ENCODE assay signal across 22 cellular contexts in the genomic region with DNA sequence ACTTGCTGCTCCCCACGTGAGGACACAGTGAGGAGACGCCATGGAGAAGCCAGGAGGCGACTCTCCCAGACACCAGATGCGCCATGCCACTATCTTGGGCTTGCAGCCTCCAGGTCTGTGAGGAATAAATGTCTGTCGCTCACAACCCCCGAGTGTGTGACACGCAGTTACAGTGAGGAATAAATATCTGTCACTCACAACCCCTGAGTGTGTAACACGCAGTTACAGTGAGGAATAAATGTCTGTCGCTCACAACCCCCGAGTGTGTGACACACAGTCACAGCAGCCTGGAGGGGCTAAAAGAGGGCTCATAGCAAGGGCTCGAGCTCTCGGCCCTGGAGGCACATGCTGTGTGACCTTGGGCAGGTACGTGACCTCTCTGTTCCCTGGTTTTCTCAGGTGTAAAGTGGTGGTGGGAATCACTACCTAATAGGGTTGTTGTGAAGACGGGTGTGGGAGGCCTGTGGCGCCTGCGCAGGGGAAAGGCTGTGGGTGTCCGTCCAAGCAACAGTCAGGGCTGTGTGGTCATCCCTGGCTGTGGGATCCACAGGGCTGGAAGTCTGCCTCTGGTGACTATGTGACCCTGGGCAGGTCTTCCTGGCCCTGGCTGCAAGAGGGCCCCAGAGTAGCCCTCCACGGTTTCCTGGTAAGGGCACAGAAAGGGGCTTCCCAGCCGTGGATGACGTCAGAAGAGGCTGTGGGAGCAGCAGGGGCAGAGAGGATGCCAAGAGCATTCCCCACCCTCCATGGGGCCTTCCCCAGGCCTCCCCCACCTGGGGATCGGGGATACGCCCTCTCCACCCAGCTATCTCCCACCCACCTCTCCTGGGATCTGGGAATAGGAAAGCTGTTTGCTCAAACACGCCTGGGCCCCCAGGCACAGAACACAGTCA.
DNase-seq lines count a peak whose midpoint lies in the region; FAIRE-seq and TF ChIP-seq lines count a peak whose summit lies in the region.
"Had no signal": no experiment of that assay in that cellular context is flagged by ENCODE, and none has a peak within 500 bp of the region (broad histone marks: within the 10 kb centered on the region; RNA-seq: fewer than 3 reads in every experiment).

No MANE protein-coding gene starts in this region.

- H2BK12ac ChIP-seq in H1 (ENCODE audit: low read depth, low read length) (no peak overlapping the region), neuronal stem cell (ENCODE audit: low read length) (no peak overlapping the region)

- H3K27ac ChIP-seq in Karpas-422 (ENCODE audit: low read length) (no peak overlapping the region), H1 (ENCODE audit: low read depth, low read length) (no peak overlapping the region), neuronal stem cell (replicated peaks; ENCODE audit: low read length) (no peak overlapping the region)
- H3K27ac ChIP-seq: HL-60 had no signal

- H3K18ac ChIP-seq in H1 (ENCODE audit: extremely low read depth, low read length): no peak overlapping the region
- H3K18ac ChIP-seq in neuronal stem cell (ENCODE audit: low read length): peak overlapping the region; percentile 64

- no peak for TF ChIP-seq EP300 in H1 (IDR thresholded peaks at IDR 0.05; ENCODE audit: borderline replicate concordance in 1 of 2, low read depth in 2 of 2, low read length in 2 of 2)

- peaks cover 6% of the 10 kb centered on the region for H3K27me3 Mint-ChIP-seq in progenitor cell of endocrine pancreas
- H3K27me3 Mint-ChIP-seq: CD4-positive, CD25-positive, alpha-beta regulatory T cell; CD8-positive, alpha-beta memory T cell had no signal

- H3K79me1 ChIP-seq in H1 (ENCODE audit: low read depth, low read length): no peaks in the 10 kb centered on the region
- peaks cover 2% of the 10 kb centered on the region for H3K79me1 ChIP-seq in neuronal stem cell (ENCODE audit: low read depth, low read length)

- TF ChIP-seq CTCF in H1 (IDR thresholded peaks at IDR 0.05; ENCODE audit: control extremely low read depth in 1 of 3, insufficient read depth in 1 of 3, low read depth in 1 of 3, low read length in 3 of 3) (no peak), progenitor cell of endocrine pancreas (IDR thresholded peaks at IDR 0.05; ENCODE audit: unreplicated experiment) (no peak)

- FAIRE-seq in H1 (lab: Jason Lieb, UNC): no peak
- FAIRE-seq: A204.1, D721Med, G401.6, K562 had no signal

- no peak overlapping the region for H3K56ac ChIP-seq in H1 (replicated peaks; ENCODE audit: insufficient read length, low read depth, low read length)

- no peaks in the 10 kb centered on the region for H3K4me1 Mint-ChIP-seq in progenitor cell of endocrine pancreas (ENCODE audit: low read depth)
- H3K4me1 Mint-ChIP-seq: CD4-positive, CD25-positive, alpha-beta regulatory T cell; CD8-positive, alpha-beta memory T cell had no signal

- POLR2A ChIA-PET in H1 (lab: Charles Lee; ENCODE audit: partially characterized antibody): no interaction called here

- H3K4me2 ChIP-seq in Karpas-422 (ENCODE audit: low read depth, low read length, poor library complexity, severe bottlenecking): no peak overlapping the region
- H3K4me2 ChIP-seq in H1 (ENCODE audit: insufficient read depth in 1 of 2, low read depth in 2 of 2, low read length in 2 of 2): no peak overlapping the region
- H3K4me2 ChIP-seq in neuronal stem cell (ENCODE audit: insufficient read depth, low read length, poor library complexity, severe bottlenecking): no peak overlapping the region

- H2BK15ac ChIP-seq in H1 (ENCODE audit: low read length) (no peak overlapping the region), neuronal stem cell (ENCODE audit: low read length) (no peak overlapping the region)

- H3K4ac ChIP-seq in H1 (replicated peaks; ENCODE audit: insufficient read length, low read depth, low read length): no peak overlapping the region
- H3K4ac ChIP-seq in neuronal stem cell (ENCODE audit: low read length): no peak overlapping the region

- TF ChIP-seq RAD21 in H1 (IDR thresholded peaks at IDR 0.05 in 1 of 2, conservative IDR thresholded peaks at IDR 0.05 in 1 of 2; ENCODE audit: low read depth in 2 of 2, low read length in 2 of 2): no peak

- H3K27me3 ChIP-seq in H7 (ENCODE audit: control insufficient read depth, insufficient read depth, low read length): no peaks in the 10 kb centered on the region
- H3K27me3 ChIP-seq in Karpas-422 (ENCODE audit: low read length): no peaks in the 10 kb centered on the region
- H3K27me3 ChIP-seq in H1 (replicated peaks in 1 of 4; ENCODE audit: control insufficient read depth in 3 of 4, extremely low read depth in 1 of 4, insufficient read depth in 3 of 4, low read length in 3 of 4): no peaks in the 10 kb centered on the region
- no peaks in the 10 kb centered on the region for H3K27me3 ChIP-seq in neuronal stem cell (ENCODE audit: control insufficient read depth in 3 of 3, insufficient read depth in 3 of 3, low read depth in 1 of 3, low read length in 3 of 3)
- H3K27me3 ChIP-seq: BE2C had no signal

- H3K9me3 Mint-ChIP-seq in progenitor cell of endocrine pancreas (ENCODE audit: low read depth): no peaks in the 10 kb centered on the region
- H3K9me3 Mint-ChIP-seq: CD4-positive, CD25-positive, alpha-beta regulatory T cell; CD8-positive, alpha-beta memory T cell; HFFc6 had no signal

- H3K36me3 ChIP-seq in H7 (replicated peaks; ENCODE audit: control insufficient read depth, insufficient read depth, low read length) (no peaks in the 10 kb centered on the region), Karpas-422 (ENCODE audit: insufficient read depth, low read length) (no peaks in the 10 kb centered on the region), H1 (ENCODE audit: control insufficient read depth in 2 of 4, insufficient read depth in 4 of 4, low read length in 3 of 4) (no peaks in the 10 kb centered on the region), neuronal stem cell (replicated peaks in 1 of 2; ENCODE audit: control insufficient read depth in 2 of 2, insufficient read depth in 2 of 2, low read length in 2 of 2) (no peaks in the 10 kb centered on the region)
- H3K36me3 ChIP-seq: BE2C had no signal

- TF ChIP-seq POLR2A in H1 (IDR thresholded peaks at IDR 0.05; ENCODE audit: control extremely low read depth in 1 of 2, low read depth in 2 of 2, low read length in 2 of 2): no peak

- no peaks in the 10 kb centered on the region for H3K9me2 ChIP-seq in Karpas-422 (replicated peaks; ENCODE audit: insufficient read depth, low read length)

- H2BK120ac ChIP-seq in H1 (replicated peaks; ENCODE audit: low read depth, low read length): no peak overlapping the region
- no peak overlapping the region for H2BK120ac ChIP-seq in neuronal stem cell (ENCODE audit: low read depth, low read length)

- H3K4me1 ChIP-seq in Karpas-422 (ENCODE audit: low read length): no peaks in the 10 kb centered on the region
- H3K4me1 ChIP-seq in H1 (replicated peaks in 1 of 4; ENCODE audit: control insufficient read depth in 3 of 4, insufficient read depth in 4 of 4, low read length in 3 of 4): peaks cover 0 to 3% (median 0%) of the 10 kb centered on the region in 4 experiments; a peak in 1 of 7 replicates
- H3K4me1 ChIP-seq in neuronal stem cell (ENCODE audit: control insufficient read depth in 2 of 2, insufficient read depth in 1 of 2, low read depth in 1 of 2, low read length in 2 of 2): no peaks in the 10 kb centered on the region
- H3K4me1 ChIP-seq: BE2C, Caco-2 had no signal

- H4K5ac ChIP-seq in H1 (ENCODE audit: insufficient read length, low read depth, low read length): no peak overlapping the region

- H2BK5ac ChIP-seq in H1 (ENCODE audit: low read depth, low read length) (no peak overlapping the region), neuronal stem cell (ENCODE audit: low read length) (no peak overlapping the region)

- 0 out of 2 replicates have a peak overlapping the region, but pooled peaks have one; percentile 46 for H4K8ac ChIP-seq in H1 (ENCODE audit: extremely low read depth, insufficient read depth, low read length)
- no peak overlapping the region for H4K8ac ChIP-seq in neuronal stem cell (ENCODE audit: low read depth, low read length)

- H2AK5ac ChIP-seq in H1 (ENCODE audit: low read depth, low read length): no peak overlapping the region
- H2AK5ac ChIP-seq in neuronal stem cell (ENCODE audit: low read depth, low read length): peak overlapping the region; percentile 37

- no peak overlapping the region for H4K91ac ChIP-seq in H1 (replicated peaks; ENCODE audit: insufficient read length, low read length)
- no peak overlapping the region for H4K91ac ChIP-seq in neuronal stem cell (ENCODE audit: low read depth, low read length, poor library complexity)

- H3K4me3 Mint-ChIP-seq in progenitor cell of endocrine pancreas (ENCODE audit: low read depth): no peak overlapping the region
- H3K4me3 Mint-ChIP-seq: CD4-positive, CD25-positive, alpha-beta regulatory T cell; CD8-positive, alpha-beta memory T cell; HFFc6 had no signal

- CTCF ChIA-PET in H1 (lab: Charles Lee; ENCODE audit: partially characterized antibody): no interaction called here

- no peak overlapping the region for H3K4me3 ChIP-seq in H7 (ENCODE audit: insufficient read depth, low read depth, low read length)
- H3K4me3 ChIP-seq in Karpas-422 (ENCODE audit: low read length): no peak overlapping the region
- no peak overlapping the region for H3K4me3 ChIP-seq in H1 (ENCODE audit: extremely low read depth in 1 of 4, insufficient read depth in 2 of 4, low read depth in 3 of 4, low read length in 4 of 4)
- H3K4me3 ChIP-seq in neuronal stem cell (ENCODE audit: low read length in 2 of 2): no peak overlapping the region
- H3K4me3 ChIP-seq: K562 had no signal

- H4K20me1 ChIP-seq in Karpas-422 (ENCODE audit: insufficient read depth, low read depth, low read length) (no peaks in the 10 kb centered on the region), H1 (replicated peaks in 1 of 2; ENCODE audit: control insufficient read depth in 1 of 2, insufficient read depth in 2 of 2, low read length in 2 of 2) (no peaks in the 10 kb centered on the region)

- H3K23me2 ChIP-seq in H1 (ENCODE audit: low read depth, low read length): no peaks in the 10 kb centered on the region

- no peak overlapping the region for H3K27ac Mint-ChIP-seq in progenitor cell of endocrine pancreas
- H3K27ac Mint-ChIP-seq: CD4-positive, CD25-positive, alpha-beta regulatory T cell; CD8-positive, alpha-beta memory T cell; HFFc6 had no signal

- 86% methylated on average over 23 of the region's 23 CpGs; no CpG with 5 or more reads in 1 of the 2 experiments for WGBS in H1 (ENCODE audit: extremely low coverage in 1 of 2, insufficient coverage in 1 of 2, insufficient read length in 1 of 2, insufficient replicate concordance in 2 of 2, low coverage in 1 of 2, low lambda C conversion rate in 2 of 2, missing lambda C conversion rate in 1 of 2), 2 experiments
- WGBS in neuronal stem cell (ENCODE audit: extremely low coverage in 2 of 2, insufficient read length in 2 of 2, insufficient replicate concordance in 1 of 2), 2 donors: no CpG with 5 or more reads among the region's 23 CpGs

- H3K9me3 ChIP-seq in Karpas-422 (ENCODE audit: low read length) (no peaks in the 10 kb centered on the region), H1 (ENCODE audit: insufficient read depth in 2 of 2, low read depth in 1 of 2, low read length in 1 of 2) (no peaks in the 10 kb centered on the region), neuronal stem cell (replicated peaks in 1 of 2; ENCODE audit: control insufficient read depth in 2 of 2, insufficient read depth in 1 of 2, low read depth in 1 of 2, low read length in 2 of 2) (no peaks in the 10 kb centered on the region)
- H3K9me3 ChIP-seq: BE2C, Caco-2 had no signal

- H3K9ac ChIP-seq in Karpas-422 (ENCODE audit: low read length): no peak overlapping the region
- no peak overlapping the region for H3K9ac ChIP-seq in H1 (replicated peaks in 1 of 4; ENCODE audit: extremely low read depth in 1 of 4, low read depth in 3 of 4, low read length in 3 of 4)
- H3K9ac ChIP-seq in neuronal stem cell (ENCODE audit: low read depth, low read length, poor library complexity): no peak overlapping the region

- H3K14ac ChIP-seq in H1 (ENCODE audit: insufficient read length): no peak overlapping the region
- H3K14ac ChIP-seq in neuronal stem cell (ENCODE audit: low read length): no peak overlapping the region

- H2AFZ ChIP-seq in Karpas-422 (ENCODE audit: low read length): no peak overlapping the region
- H2AFZ ChIP-seq in H1 (ENCODE audit: low read length): no peak overlapping the region
- H2AFZ ChIP-seq in neuronal stem cell (ENCODE audit: low read length): no peak overlapping the region

- H3K79me2 ChIP-seq in Karpas-422 (ENCODE audit: low read length) (no peaks in the 10 kb centered on the region), H1 (ENCODE audit: control insufficient read depth in 1 of 2, insufficient read depth in 2 of 2, low read length in 2 of 2) (no peaks in the 10 kb centered on the region)

- DNase-seq in H7 (peak; percentile 45), Karpas-422 (peak; percentile 29), H1 (ENCODE audit: low read depth in 1 of 2, low spot score in 2 of 2) (no peak), neuronal stem cell (ENCODE audit: low spot score) (no peak), NCI-H1436 (lab: John Stamatoyannopoulos, UW) (no peak), T-helper 9 cell (no peak), progenitor cell of endocrine pancreas (ENCODE audit: low spot score, unreplicated experiment) (no peak), NCI-H2171 treated with DMSO at 0.1 percent for 48 hours (lab: John Stamatoyannopoulos, UW) (no peak)
- DNase-seq: ACHN; BE2C; C1 segment of cervical spinal cord; Caco-2; CD4-positive, CD25-positive, alpha-beta regulatory T cell; CD8-positive, alpha-beta memory T cell; HCEC 1CT; HFFc6; IMR-90 had no signal

- H3K36me3 Mint-ChIP-seq in progenitor cell of endocrine pancreas (ENCODE audit: insufficient read depth): no peaks in the 10 kb centered on the region
- H3K36me3 Mint-ChIP-seq: CD4-positive, CD25-positive, alpha-beta regulatory T cell had no signal

- H3K23ac ChIP-seq in H1 (ENCODE audit: insufficient read length): no peak overlapping the region
- H3K23ac ChIP-seq in neuronal stem cell (ENCODE audit: low read depth, low read length, poor library complexity): no peak overlapping the region

- no peak overlapping the region for H2BK20ac ChIP-seq in H1 (ENCODE audit: low read length)

Comparison
In these comparisons a context has a peak if more than half of its experiments do, and no peak if none do; other contexts are left out.
1. DNase-seq: peak in H7 (single experiment) and Karpas-422 (single experiment); none in H1 (0 of 2), neuronal stem cell (single experiment), NCI-H1436 (single experiment), T-helper 9 cell (single experiment), progenitor cell of endocrine pancreas (single experiment) and NCI-H2171 treated with DMSO at 0.1 percent for 48 hours (single experiment).